ENCODE assay signal across 1 cellular context in genomic region chr14:74620923-74621322, GRCh38.
TF ChIP-seq lines count a peak whose summit lies in the region.

No MANE protein-coding gene starts in this region.

TF ChIP-seq in SK-N-SH treated with all-trans-retinoic acid at 6 μM for 48 hours, 23 proteins besides CTCF, POLR2A, EP300 and RAD21 (continued from another document):
- TF ChIP-seq TSHZ2 (CRISPR knock-in tag; IDR thresholded peaks at IDR 0.05) (no peak), GLIS3 (CRISPR knock-in tag; IDR thresholded peaks at IDR 0.05) (no peak), SNAI2 (CRISPR knock-in tag; IDR thresholded peaks at IDR 0.05) (no peak), ZFP30 (CRISPR knock-in tag; IDR thresholded peaks at IDR 0.05) (no peak), BACH2 (CRISPR knock-in tag; IDR thresholded peaks at IDR 0.05; ENCODE audit: borderline replicate concordance) (no peak), PPARA (CRISPR knock-in tag; IDR thresholded peaks at IDR 0.05; ENCODE audit: borderline replicate concordance) (no peak), RARB (CRISPR knock-in tag; IDR thresholded peaks at IDR 0.05) (no peak), PATZ1 (CRISPR knock-in tag; IDR thresholded peaks at IDR 0.05; ENCODE audit: borderline replicate concordance) (no peak)
